5 cellular contexts compared by ENCODE assay signal in the genomic region with DNA sequence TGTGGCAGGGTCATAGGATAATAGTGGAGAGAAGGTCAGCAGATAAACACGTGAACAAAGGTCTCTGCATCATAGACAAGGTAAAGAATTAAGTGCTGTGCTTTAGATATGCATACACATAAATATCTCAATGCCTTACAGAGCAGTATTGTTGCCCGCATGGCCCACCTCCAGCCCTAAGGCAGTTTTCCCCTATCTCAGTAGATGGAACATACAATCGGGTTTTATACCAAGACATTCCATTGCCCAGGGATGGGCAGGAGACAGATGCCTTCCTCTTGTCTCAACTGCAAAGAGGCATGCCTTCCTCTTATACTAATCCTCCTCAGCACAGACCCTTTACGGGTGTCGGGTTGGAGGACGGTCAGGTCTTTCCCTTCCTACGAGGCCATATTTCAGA. TPM values are rescaled to one million over a fixed set of nuclear protein-coding genes. Genes with fewer than 3 reads are reported as not detected.
"Had no signal": no experiment of that assay in that cellular context is flagged by ENCODE, and none has a peak within 500 bp of the region (broad histone marks: within the 10 kb centered on the region; RNA-seq: fewer than 3 reads in every experiment).

No MANE protein-coding gene starts in this region.

RNA-seq across cellular contexts. Expression of a gene that starts 11.1 kb away (rescaled TPM):
- total RNA-seq: activated CD8-positive, alpha-beta memory T cell treated with anti-CD3 and anti-CD28 coated beads for 36 hours; activated CD8-positive, alpha-beta T cell treated with anti-CD3 and anti-CD28 coated beads for 36 hours; activated naive CD4-positive, alpha-beta T cell treated with anti-CD3 and anti-CD28 coated beads for 36 hours; activated T-cell treated with anti-CD3 and anti-CD28 coated beads, Interleukin-2, amount 50 U/mL, for 4 hours; cardiac muscle cell had no signal
